9 cellular contexts compared by ENCODE assay signal in the genomic region with DNA sequence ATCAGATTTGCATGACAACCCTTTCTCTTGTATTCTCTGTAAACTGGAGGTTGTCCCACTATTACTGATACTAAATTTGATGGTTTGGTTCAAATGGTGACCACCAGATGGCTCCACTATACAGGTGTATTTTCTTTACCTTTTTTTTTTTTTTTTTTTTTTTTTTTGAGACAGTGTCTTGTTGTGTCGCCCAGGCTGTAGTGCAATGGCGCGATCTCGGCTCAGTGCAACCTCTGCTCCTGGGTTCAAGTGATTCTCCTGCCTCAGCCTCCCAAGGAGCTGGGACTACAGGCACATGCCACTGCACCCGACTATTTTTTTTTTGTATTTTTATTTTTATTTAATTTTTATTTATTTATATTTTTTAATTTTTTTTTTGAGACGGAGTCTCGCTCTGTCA. TPM values are rescaled to one million over a fixed set of nuclear protein-coding genes. Genes with fewer than 3 reads are reported as not detected.
A peak's percentile ranks its signal among the peaks of the same experiment; 100 is the strongest.
DNase-seq lines count a peak whose midpoint lies in the region; ATAC-seq and TF ChIP-seq lines count a peak whose summit lies in the region.
"Had no signal": no experiment of that assay in that cellular context is flagged by ENCODE, and none has a peak within 500 bp of the region (broad histone marks: within the 10 kb centered on the region; RNA-seq: fewer than 3 reads in every experiment).

No MANE protein-coding gene starts in this region.

- H3K27ac Mint-ChIP-seq in activated naive CD4-positive, alpha-beta T cell treated with anti-CD3 and anti-CD28 coated beads, Interleukin-2, amount 10 ng/mL, durations not matched to agents 7 days and 5 days = no peak overlapping the region
- no peak overlapping the region for H3K27ac Mint-ChIP-seq in activated CD8-positive, alpha-beta T cell treated with anti-CD3 and anti-CD28 coated beads for 36 hours
- H3K27ac Mint-ChIP-seq: stimulated activated naive CD8-positive, alpha-beta T cell treated with anti-CD3 and anti-CD28 coated beads, Interleukin-15, Interleukin-2, amounts not matched to agents 100 ng/mL and 50 ng/mL, for 24 hours had no signal

- peaks cover 30% of the 10 kb centered on the region for H3K4me1 Mint-ChIP-seq in activated naive CD4-positive, alpha-beta T cell treated with anti-CD3 and anti-CD28 coated beads, Interleukin-2, amount 10 ng/mL, durations not matched to agents 7 days and 5 days
- peaks cover 16% of the 10 kb centered on the region for H3K4me1 Mint-ChIP-seq in activated CD8-positive, alpha-beta T cell treated with anti-CD3 and anti-CD28 coated beads for 36 hours (ENCODE audit: low read depth)

- peaks cover 22% of the 10 kb centered on the region for H3K36me3 Mint-ChIP-seq in activated naive CD4-positive, alpha-beta T cell treated with anti-CD3 and anti-CD28 coated beads, Interleukin-2, amount 10 ng/mL, durations not matched to agents 7 days and 5 days
- peaks cover 15% of the 10 kb centered on the region for H3K36me3 Mint-ChIP-seq in activated CD8-positive, alpha-beta T cell treated with anti-CD3 and anti-CD28 coated beads for 36 hours (ENCODE audit: low read depth)

- CTCF ChIA-PET in activated naive CD4-positive, alpha-beta T cell treated with anti-CD3 and anti-CD28 coated beads, Interleukin-2, amount 10 ng/mL, durations not matched to agents 7 days and 5 days (lab: Charles Lee) = interaction anchor here (0.6 to 2.6 kb wide), 9 partner anchors 10 to 222 kb away, joined by 3 to 13 read pairs (median 5); no protein-coding TSS in a partner anchor
- CTCF ChIA-PET in activated CD8-positive, alpha-beta T cell treated with anti-CD3 and anti-CD28 coated beads for 36 hours (lab: Charles Lee) = interaction anchor here (0.6 to 2.7 kb wide), 21 partner anchors 8 to 1124 kb away, joined by 3 to 14 read pairs (median 3); a partner anchor contains a TSS

- peak; percentile 59 for DNase-seq in activated naive CD4-positive, alpha-beta T cell treated with anti-CD3 and anti-CD28 coated beads, Interleukin-2, amount 10 ng/mL, durations not matched to agents 7 days and 5 days
- no peak for DNase-seq in activated naive CD4-positive, alpha-beta T cell (lab: John Stamatoyannopoulos, UW)
- DNase-seq in LoVo (ENCODE audit: low spot score) (peak; percentile 57), iPS-NIHi7 (ENCODE audit: extremely low spot score) (peak; percentile 57), ecto neural progenitor cell (ENCODE audit: low spot score) (no peak), ureter (ENCODE audit: low spot score) (no peak)
- peak; percentile 60 for DNase-seq in activated CD8-positive, alpha-beta T cell treated with anti-CD3 and anti-CD28 coated beads for 36 hours

- peaks cover 12% of the 10 kb centered on the region for H3K9me3 Mint-ChIP-seq in activated naive CD4-positive, alpha-beta T cell treated with anti-CD3 and anti-CD28 coated beads, Interleukin-2, amount 10 ng/mL, durations not matched to agents 7 days and 5 days
- no peaks in the 10 kb centered on the region for H3K9me3 Mint-ChIP-seq in activated CD8-positive, alpha-beta T cell treated with anti-CD3 and anti-CD28 coated beads for 36 hours
- H3K9me3 Mint-ChIP-seq: stimulated activated naive CD8-positive, alpha-beta T cell treated with anti-CD3 and anti-CD28 coated beads, Interleukin-15, Interleukin-2, amounts not matched to agents 100 ng/mL and 50 ng/mL, for 24 hours had no signal

- peak; percentile 54 for TF ChIP-seq CTCF in activated CD8-positive, alpha-beta T cell treated with anti-CD3 and anti-CD28 coated beads for 36 hours (IDR thresholded peaks at IDR 0.05)

- POLR2A ChIA-PET in activated CD8-positive, alpha-beta T cell treated with anti-CD3 and anti-CD28 coated beads for 36 hours (lab: Charles Lee) = interaction anchor here (0.5 to 1.3 kb wide), 5 partner anchors 9 to 70 kb away, joined by 3 to 6 read pairs (median 3); a partner anchor contains a TSS

- no peak overlapping the region for H3K4me3 Mint-ChIP-seq in activated naive CD4-positive, alpha-beta T cell treated with anti-CD3 and anti-CD28 coated beads, Interleukin-2, amount 10 ng/mL, durations not matched to agents 7 days and 5 days
- no peak overlapping the region for H3K4me3 Mint-ChIP-seq in activated CD8-positive, alpha-beta T cell treated with anti-CD3 and anti-CD28 coated beads for 36 hours
- H3K4me3 Mint-ChIP-seq: stimulated activated naive CD8-positive, alpha-beta T cell treated with anti-CD3 and anti-CD28 coated beads, Interleukin-15, Interleukin-2, amounts not matched to agents 100 ng/mL and 50 ng/mL, for 24 hours had no signal

- peak; percentile 69 for ATAC-seq in activated CD8-positive, alpha-beta T cell treated with anti-CD3 and anti-CD28 coated beads for 36 hours
- ATAC-seq in GM18505 (IDR thresholded peaks at IDR 0.05; ENCODE audit: unreplicated experiment) = no peak

- TF ChIP-seq POLR2A in GM18505 (IDR thresholded peaks at IDR 0.05; ENCODE audit: borderline replicate concordance, extremely low read depth, insufficient read depth, insufficient read length) = no peak

- no peaks in the 10 kb centered on the region for H3K27me3 Mint-ChIP-seq in activated naive CD4-positive, alpha-beta T cell treated with anti-CD3 and anti-CD28 coated beads, Interleukin-2, amount 10 ng/mL, durations not matched to agents 7 days and 5 days
- no peaks in the 10 kb centered on the region for H3K27me3 Mint-ChIP-seq in activated CD8-positive, alpha-beta T cell treated with anti-CD3 and anti-CD28 coated beads for 36 hours
- H3K27me3 Mint-ChIP-seq: stimulated activated naive CD8-positive, alpha-beta T cell treated with anti-CD3 and anti-CD28 coated beads, Interleukin-15, Interleukin-2, amounts not matched to agents 100 ng/mL and 50 ng/mL, for 24 hours had no signal

- intact Hi-C loops in activated CD8-positive, alpha-beta T cell treated with anti-CD3 and anti-CD28 coated beads for 36 hours (cut with micrococcal nuclease) = loop anchor here (10.0 kb wide), 1 partner anchor 254 kb away; no protein-coding TSS in a partner anchor

RNA-seq across cellular contexts. Expression of a gene that starts 6.6 kb away (rescaled TPM):
- 10 to 100 TPM; 79.9 to 80.6 TPM for total RNA-seq in activated CD8-positive, alpha-beta T cell treated with anti-CD3 and anti-CD28 coated beads for 36 hours
- total RNA-seq in ureter = 111 TPM

RNA-seq across cellular contexts. Expression of a gene that starts 27.7 kb away (rescaled TPM):
- total RNA-seq in activated CD8-positive, alpha-beta T cell treated with anti-CD3 and anti-CD28 coated beads for 36 hours = 100 to 1,000 TPM in 1 of 2 experiments, 10 to 100 TPM in 1; 95.5 to 105 TPM
- 238 TPM for total RNA-seq in ureter

RNA-seq across cellular contexts. Expression of a gene that starts 41.1 kb away (rescaled TPM):
- total RNA-seq in activated CD8-positive, alpha-beta T cell treated with anti-CD3 and anti-CD28 coated beads for 36 hours = 10 to 100 TPM; 70.8 to 74.1 TPM
- total RNA-seq in ureter = 42.1 TPM

Comparison
In these comparisons a context has a peak if more than half of its experiments do, and no peak if none do; other contexts are left out.
1. DNase-seq: peak in activated naive CD4-positive, alpha-beta T cell treated with anti-CD3 and anti-CD28 coated beads, Interleukin-2, amount 10 ng/mL, durations not matched to agents 7 days and 5 days (single experiment), LoVo (single experiment), activated CD8-positive, alpha-beta T cell treated with anti-CD3 and anti-CD28 coated beads for 36 hours (single experiment) and iPS-NIHi7 (single experiment); none in activated naive CD4-positive, alpha-beta T cell (0 of 4), ecto neural progenitor cell (single experiment) and ureter (single experiment).